1 cellular context compared by ENCODE assay signal in the genomic region with DNA sequence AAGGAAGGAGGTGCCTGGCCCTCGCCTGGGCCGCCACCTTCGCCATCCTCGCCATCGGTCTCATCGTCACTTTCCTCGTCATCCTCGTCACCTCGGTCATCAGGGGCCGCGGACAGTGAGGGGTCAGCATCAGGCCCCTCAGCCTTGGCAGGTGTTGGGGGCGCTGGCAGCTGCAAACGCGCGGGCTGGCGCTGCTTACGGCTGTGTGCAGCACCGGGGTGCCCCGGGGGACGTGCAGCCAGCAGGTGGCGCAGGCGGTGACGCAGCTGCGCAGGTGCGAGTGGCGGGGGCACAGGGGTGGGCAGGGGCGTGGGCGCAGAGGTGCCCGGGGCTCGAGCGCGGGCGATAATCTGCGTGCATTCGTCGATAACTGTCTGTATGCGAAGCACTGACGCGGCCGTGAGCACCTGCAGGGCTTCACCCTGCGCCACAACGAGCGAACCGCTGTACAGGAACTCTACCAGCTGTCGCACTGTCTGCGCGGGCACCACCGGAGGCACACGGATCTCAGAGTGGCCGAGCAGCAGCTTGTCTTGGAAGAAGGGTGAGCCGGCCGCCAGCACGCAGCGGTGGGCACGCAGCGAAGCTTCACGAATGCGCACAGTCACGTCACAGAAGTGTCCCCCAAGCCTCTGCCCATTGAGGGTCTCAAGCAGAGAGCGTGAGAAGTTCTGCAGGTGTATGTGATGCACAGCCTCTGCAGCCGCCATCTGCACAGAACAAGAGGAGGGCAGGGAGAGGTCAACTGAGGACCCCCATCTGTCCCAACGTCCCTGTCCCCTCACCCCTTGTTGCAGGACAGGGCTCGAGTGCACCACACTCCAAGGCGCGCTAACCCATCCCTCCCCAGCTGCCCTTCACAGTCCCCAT.
A peak's percentile ranks its signal among the peaks of the same experiment; 100 is the strongest.
TF ChIP-seq lines count a peak whose summit lies in the region.

No MANE protein-coding gene starts in this region.

TF ChIP-seq in HCT116, 20 proteins besides CTCF, POLR2A, EP300 and RAD21:
- TF ChIP-seq POLR2AphosphoS5 (IDR thresholded peaks at IDR 0.05; ENCODE audit: low read depth, low read length) (peak; percentile 18; the same call in 1 of the 2 replicates), EGR1 (IDR thresholded peaks at IDR 0.05; ENCODE audit: low read depth) (no peak)
